8 cellular contexts compared by ENCODE assay signal in genomic region chr4:174521800-174522182, GRCh38. TPM values are rescaled to one million over a fixed set of nuclear protein-coding genes. Genes with fewer than 3 reads are reported as not detected.
DNase-seq lines count a peak whose midpoint lies in the region; ATAC-seq and TF ChIP-seq lines count a peak whose summit lies in the region.

No MANE protein-coding gene starts in this region.

- peak; percentile 68 for DNase-seq in activated CD4-positive, alpha-beta T cell treated with anti-CD3 and anti-CD28 coated beads, Interleukin-2, amount 10 ng/mL, durations not matched to agents 24 days and 14 days
- DNase-seq in activated CD4-positive, alpha-beta T cell treated with anti-CD3 and anti-CD28 coated beads for 4 hours = no peak
- DNase-seq in central memory CD8-positive, alpha-beta T cell (ENCODE audit: low spot score in 2 of 2) = peak in 1 of 2 donors; percentile 12
- DNase-seq in lung (ENCODE audit: low spot score) = peak; percentile 30
- DNase-seq in ureter (ENCODE audit: low spot score) = peak; percentile 54
- no peak for DNase-seq in SHP77 treated with DMSO at 0.1 percent for 48 hours (lab: John Stamatoyannopoulos, UW)

- no peaks in the 10 kb centered on the region for H4K20me1 ChIP-seq in OCI-LY3 (ENCODE audit: insufficient read depth, low read length)

- peak; percentile 35 for ATAC-seq in HG02885 (IDR thresholded peaks at IDR 0.05; ENCODE audit: poor library complexity, unreplicated experiment)
- peak; percentile 15 for ATAC-seq in central memory CD8-positive, alpha-beta T cell (replicated peaks; ENCODE audit: extremely low read depth, poor library complexity, severe bottlenecking)
- peak; percentile 28 for ATAC-seq in lung (ENCODE audit: insufficient read depth, low FRiP score)

- H3K4me1 ChIP-seq in OCI-LY3 (ENCODE audit: low read length) (peaks cover 4% of the 10 kb centered on the region; the same call in 1 of the 2 replicates), lung (ENCODE audit: control insufficient read depth in 2 of 2, insufficient read depth in 2 of 2, low read length in 2 of 2) (peaks cover 0 to 6% of the 10 kb centered on the region in 2 donors)

- H3K36me3 Mint-ChIP-seq in activated CD4-positive, alpha-beta T cell treated with anti-CD3 and anti-CD28 coated beads, Interleukin-2, amount 10 ng/mL, durations not matched to agents 24 days and 14 days (ENCODE audit: low read depth) = no peaks in the 10 kb centered on the region
- peaks cover 3% of the 10 kb centered on the region for H3K36me3 Mint-ChIP-seq in central memory CD8-positive, alpha-beta T cell (ENCODE audit: insufficient read depth)

- H3K9me3 Mint-ChIP-seq in activated CD4-positive, alpha-beta T cell treated with anti-CD3 and anti-CD28 coated beads, Interleukin-2, amount 10 ng/mL, durations not matched to agents 24 days and 14 days = no peaks in the 10 kb centered on the region
- H3K9me3 Mint-ChIP-seq in central memory CD8-positive, alpha-beta T cell = peaks cover 5% of the 10 kb centered on the region

- no peaks in the 10 kb centered on the region for H3K9me3 ChIP-seq in OCI-LY3 (ENCODE audit: insufficient read depth, low read length)
- no peaks in the 10 kb centered on the region for H3K9me3 ChIP-seq in lung (ENCODE audit: control insufficient read depth in 2 of 2, insufficient read depth in 1 of 2, low read length in 1 of 2)

- 1 to 3% methylated on average over 12 of the region's 12 CpGs for WGBS in lung, 2 donors

- peaks cover 26% of the 10 kb centered on the region for H3K27me3 ChIP-seq in OCI-LY3 (ENCODE audit: low read depth, low read length)
- H3K27me3 ChIP-seq in lung (ENCODE audit: control insufficient read depth, insufficient read depth) = no peaks in the 10 kb centered on the region

- H3K79me2 ChIP-seq in OCI-LY3 (ENCODE audit: low read length) = no peaks in the 10 kb centered on the region

- intact Hi-C loops in activated CD4-positive, alpha-beta T cell treated with anti-CD3 and anti-CD28 coated beads, Interleukin-2, amount 10 ng/mL, durations not matched to agents 24 days and 14 days (cut with micrococcal nuclease) = loop anchor here (2.0 to 10.0 kb wide), 4 partner anchors 17 to 1801 kb away; no protein-coding TSS in a partner anchor

- peaks cover 44% of the 10 kb centered on the region for H3K27me3 Mint-ChIP-seq in activated CD4-positive, alpha-beta T cell treated with anti-CD3 and anti-CD28 coated beads, Interleukin-2, amount 10 ng/mL, durations not matched to agents 24 days and 14 days
- H3K27me3 Mint-ChIP-seq in central memory CD8-positive, alpha-beta T cell = peaks cover 34% of the 10 kb centered on the region

- H3K4me3 Mint-ChIP-seq in activated CD4-positive, alpha-beta T cell treated with anti-CD3 and anti-CD28 coated beads, Interleukin-2, amount 10 ng/mL, durations not matched to agents 24 days and 14 days = peak overlapping the region; percentile 82
- peak overlapping the region; percentile 65 for H3K4me3 Mint-ChIP-seq in central memory CD8-positive, alpha-beta T cell

- no peak overlapping the region for H3K27ac ChIP-seq in OCI-LY3 (ENCODE audit: low read length)
- H3K27ac ChIP-seq in lung (ENCODE audit: low read depth in 1 of 2, low read length in 1 of 2) = peak overlapping the region in 1 of 2 donors; percentile 83

- peak overlapping the region; percentile 84 for H2AFZ ChIP-seq in OCI-LY3 (ENCODE audit: low read depth, low read length)

- H3K27ac Mint-ChIP-seq in activated CD4-positive, alpha-beta T cell treated with anti-CD3 and anti-CD28 coated beads, Interleukin-2, amount 10 ng/mL, durations not matched to agents 24 days and 14 days = no peak overlapping the region
- H3K27ac Mint-ChIP-seq in central memory CD8-positive, alpha-beta T cell (ENCODE audit: low read depth) = no peak overlapping the region

- peak overlapping the region; percentile 97 for H3K4me2 ChIP-seq in OCI-LY3 (ENCODE audit: low read length)

- H3K4me1 Mint-ChIP-seq in activated CD4-positive, alpha-beta T cell treated with anti-CD3 and anti-CD28 coated beads, Interleukin-2, amount 10 ng/mL, durations not matched to agents 24 days and 14 days = peaks cover 12% of the 10 kb centered on the region
- H3K4me1 Mint-ChIP-seq in central memory CD8-positive, alpha-beta T cell = no peaks in the 10 kb centered on the region

- H3K36me3 ChIP-seq in OCI-LY3 (replicated peaks; ENCODE audit: low read depth, low read length) (no peaks in the 10 kb centered on the region), lung (ENCODE audit: control insufficient read depth in 2 of 2, insufficient read depth in 2 of 2, low read length in 2 of 2) (no peaks in the 10 kb centered on the region)

- TF ChIP-seq CTCF in OCI-LY3 (IDR thresholded peaks at IDR 0.05; ENCODE audit: low read depth, low read length) (peak; percentile 29), lung (IDR thresholded peaks at IDR 0.05; ENCODE audit: control extremely low read depth, extremely low read depth) (no peak)

- peak overlapping the region; percentile 58 for H3K9ac ChIP-seq in OCI-LY3 (ENCODE audit: low read length)

- peak overlapping the region; percentile 81 for H3K4me3 ChIP-seq in OCI-LY3 (ENCODE audit: low read length)
- peak overlapping the region; percentile 78 for H3K4me3 ChIP-seq in lung

RNA-seq across cellular contexts. Expression of gene HPGD, which starts 0.5 kb away (rescaled TPM):
- 1.1 and 1.4 TPM in 2 replicates for total RNA-seq in activated CD4-positive, alpha-beta T cell treated with anti-CD3 and anti-CD28 coated beads, Interleukin-2, amount 10 ng/mL, durations not matched to agents 24 days and 14 days
- 100 to 1,000 TPM in 1 of 2 donors, 10 to 100 TPM in 1; 48.4 to 144 TPM for total RNA-seq in lung
- 10 to 100 TPM; 19.8 to 32.3 TPM for polyA plus RNA-seq in lung
- 527 TPM for total RNA-seq in ureter

Comparison
In these comparisons a context has a peak if more than half of its experiments do, and no peak if none do; other contexts are left out.
1. DNase-seq: peak in activated CD4-positive, alpha-beta T cell treated with anti-CD3 and anti-CD28 coated beads, Interleukin-2, amount 10 ng/mL, durations not matched to agents 24 days and 14 days (single experiment), lung (single experiment) and ureter (single experiment); none in activated CD4-positive, alpha-beta T cell treated with anti-CD3 and anti-CD28 coated beads for 4 hours (0 of 2) and SHP77 treated with DMSO at 0.1 percent for 48 hours (single experiment).
2. RNA of gene HPGD, which starts 0.5 kb away (total RNA-seq): 527 TPM in ureter (single experiment) and 48.4 to 144 TPM in lung; 1.1 to 1.4 TPM in activated CD4-positive, alpha-beta T cell treated with anti-CD3 and anti-CD28 coated beads, Interleukin-2, amount 10 ng/mL, durations not matched to agents 24 days and 14 days; every median in the first group is over 10 times any median in the second.
3. Peak in every context shown above with its lines, with median percentiles within 50 percentile points of each other: ATAC-seq.